ENCODE assay signal across 31 cellular contexts in genomic region chr9:117189121-117189520, GRCh38.
DNase-seq lines count a peak whose midpoint lies in the region; ATAC-seq, FAIRE-seq and TF ChIP-seq lines count a peak whose summit lies in the region.
"Had no signal": no experiment of that assay in that cellular context is flagged by ENCODE, and none has a peak within 500 bp of the region (broad histone marks: within the 10 kb centered on the region; RNA-seq: fewer than 3 reads in every experiment).

No MANE protein-coding gene starts in this region.

- H3K4me1 ChIP-seq in GM23248 (ENCODE audit: insufficient read depth) = no peaks in the 10 kb centered on the region
- H3K4me1 ChIP-seq in gastroesophageal sphincter = no peaks in the 10 kb centered on the region
- H3K4me1 ChIP-seq: BLaER1, colonic mucosa, psoas muscle, sigmoid colon, transverse colon had no signal

- ATAC-seq in GM19455 (IDR thresholded peaks at IDR 0.05; ENCODE audit: unreplicated experiment) = no peak
- ATAC-seq in gastroesophageal sphincter = no peak
- ATAC-seq: activated CD4-positive, alpha-beta T cell treated with anti-CD3 and anti-CD28 coated beads for 36 hours; activated CD8-positive, alpha-beta T cell treated with anti-CD3 and anti-CD28 coated beads, Interleukin-2, amount 10 ng/mL, durations not matched to agents 7 days and 5 days; naive thymus-derived CD4-positive, alpha-beta T cell; PC-3; psoas muscle; stimulated activated effector memory CD8-positive, alpha-beta T cell treated with anti-CD3 and anti-CD28 coated beads, Interleukin-12 subunit alpha, Interleukin-12 subunit beta, amount 100 ng/mL, for 72 hours had no signal

- H3K27ac ChIP-seq in GM23248 (no peak overlapping the region), gastroesophageal sphincter (no peak overlapping the region)
- H3K27ac ChIP-seq: BLaER1, cardiac muscle cell, colonic mucosa, psoas muscle, sigmoid colon, transverse colon had no signal

- no peak for TF ChIP-seq EP300 in gastroesophageal sphincter (IDR thresholded peaks at IDR 0.05)

- H3K4me2 ChIP-seq in GM23248 (ENCODE audit: unreplicated experiment) = no peak overlapping the region
- H3K4me2 ChIP-seq: BLaER1 had no signal

- no peak for TF ChIP-seq POLR2A in gastroesophageal sphincter (IDR thresholded peaks at IDR 0.05)

- no peak for TF ChIP-seq CTCF in choroid plexus epithelial cell (conservative IDR thresholded peaks at IDR 0.05; ENCODE audit: low read depth, low read length)
- no peak for TF ChIP-seq CTCF in gastroesophageal sphincter (IDR thresholded peaks at IDR 0.05)

- no peak overlapping the region for H2AFZ ChIP-seq in GM23248

- no peaks in the 10 kb centered on the region for H3K36me3 ChIP-seq in GM23248 (ENCODE audit: low read depth)
- no peaks in the 10 kb centered on the region for H3K36me3 ChIP-seq in gastroesophageal sphincter
- H3K36me3 ChIP-seq: BLaER1, cardiac muscle cell, colonic mucosa, MG63, sigmoid colon, transverse colon had no signal

- 33 to 36% methylated on average over 3 of the region's 3 CpGs for WGBS in GM23248 (ENCODE audit: low coverage in 1 of 2, low lambda C conversion rate in 2 of 2, missing lambda C conversion rate in 2 of 2), 2 experiments
- WGBS in gastroesophageal sphincter (ENCODE audit: low coverage in 1 of 2), 2 donors = 68 to 70% methylated on average over 3 of the region's 3 CpGs

- H3K9me3 ChIP-seq in GM23248 (ENCODE audit: low read depth) (no peaks in the 10 kb centered on the region), gastroesophageal sphincter (no peaks in the 10 kb centered on the region)
- H3K9me3 ChIP-seq: BLaER1, colonic mucosa, MG63, psoas muscle, sigmoid colon, transverse colon had no signal

- H3K4me3 ChIP-seq in GM23248 = no peak overlapping the region
- H3K4me3 ChIP-seq in choroid plexus epithelial cell (ENCODE audit: low read depth, low read length) = no peak overlapping the region
- H3K4me3 ChIP-seq in gastroesophageal sphincter = no peak overlapping the region
- H3K4me3 ChIP-seq: BLaER1, cardiac muscle cell, colonic mucosa, MG63, psoas muscle, sigmoid colon, transverse colon had no signal

- H3K79me2 ChIP-seq in GM23248 (ENCODE audit: insufficient read depth) = no peaks in the 10 kb centered on the region

- no peaks in the 10 kb centered on the region for H4K20me1 ChIP-seq in GM23248 (ENCODE audit: insufficient read depth)
- H4K20me1 ChIP-seq: BLaER1 had no signal

- DNase-seq in GM23248 (peak; percentile 5), RCC 7860 (ENCODE audit: low spot score) (peak; percentile 29), choroid plexus epithelial cell (ENCODE audit: low read depth) (peak; percentile 53), non-pigmented ciliary epithelial cell (ENCODE audit: low read depth) (peak; percentile 26)
- DNase-seq in activated naive CD4-positive, alpha-beta T cell treated with anti-CD3 and anti-CD28 coated beads, Interleukin-2, amount 50 U/mL, for 16 hours = no peak
- DNase-seq: activated CD4-positive, alpha-beta T cell treated with anti-CD3 and anti-CD28 coated beads for 36 hours; activated CD8-positive, alpha-beta T cell treated with anti-CD3 and anti-CD28 coated beads, Interleukin-2, amount 10 ng/mL, durations not matched to agents 7 days and 5 days; activated naive CD4-positive, alpha-beta T cell treated with anti-CD3 and anti-CD28 coated beads for 36 hours; colonic mucosa; effector CD4-positive, alpha-beta T cell; GOT3; head of caudate nucleus; MG63; naive thymus-derived CD4-positive, alpha-beta T cell; NCI-H1105; NCI-H187 treated with DMSO at 0.1 percent for 48 hours; NCI-H526 treated with DMSO at 0.1 percent for 48 hours; nucleus accumbens; PC-3; psoas muscle; Right ventricle myocardium superior; sigmoid colon; stimulated activated CD4-positive, alpha-beta T cell treated with anti-CD3 and anti-CD28 coated beads, Interleukin-15, amount 100 ng/mL, for 24 hours; stimulated activated CD4-positive, alpha-beta T cell treated with anti-CD3 and anti-CD28 coated beads, Interleukin-4, amount 100 ng/mL, for 4 hours; transverse colon had no signal

- no peaks in the 10 kb centered on the region for H3K9me2 ChIP-seq in GM23248 (ENCODE audit: insufficient read depth)

- no peak for FAIRE-seq in RCC 7860 (lab: Jason Lieb, UNC)
- FAIRE-seq: keratinocyte had no signal

- H3K9ac ChIP-seq in GM23248 = no peak overlapping the region
- H3K9ac ChIP-seq: BLaER1 had no signal

- H3K27me3 ChIP-seq in GM23248 (replicated peaks; ENCODE audit: insufficient read depth) (no peaks in the 10 kb centered on the region), gastroesophageal sphincter (peaks cover 9% of the 10 kb centered on the region)
- H3K27me3 ChIP-seq: BLaER1, cardiac muscle cell, colonic mucosa, MG63, sigmoid colon, transverse colon had no signal

- in situ Hi-C loops in GM23248 (cut with MboI) = no loop called here

- no peaks in the 10 kb centered on the region for H3F3A ChIP-seq in GM23248 (ENCODE audit: insufficient read depth)
